In the genomic region with DNA sequence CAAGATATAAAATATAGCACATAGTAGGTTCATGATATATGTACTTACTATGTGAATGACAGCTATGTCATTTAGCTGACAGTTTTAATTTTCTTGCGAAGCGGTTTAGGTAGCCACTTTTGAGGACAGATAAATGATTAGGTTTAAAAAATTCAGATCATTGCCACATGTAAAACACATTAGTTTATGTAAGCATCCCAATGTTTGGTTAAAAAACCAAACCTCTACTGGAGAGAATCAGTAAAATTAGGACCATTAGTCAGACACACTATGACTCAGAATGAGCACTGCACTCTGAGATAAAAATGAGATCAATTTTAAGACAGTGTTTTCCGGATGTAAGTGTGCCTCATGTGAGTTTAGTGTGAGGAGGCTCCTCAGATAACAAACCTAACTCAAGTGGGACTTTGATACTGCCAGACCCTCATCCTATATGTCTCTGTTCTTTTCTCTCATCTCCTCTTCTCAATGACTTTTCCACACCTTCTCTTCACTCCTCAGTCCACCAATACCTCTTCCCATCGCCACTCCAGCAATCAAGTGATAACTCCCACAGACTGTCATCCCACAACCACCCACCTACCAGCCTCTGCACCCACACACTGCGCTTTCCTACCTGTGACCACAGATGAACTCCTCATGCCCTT, we compare ENCODE assay signal across 12 cellular contexts. TPM values are rescaled to one million over a fixed set of nuclear protein-coding genes. Genes with fewer than 3 reads are reported as not detected.
A peak's percentile ranks its signal among the peaks of the same experiment; 100 is the strongest.
DNase-seq lines count a peak whose midpoint lies in the region; ATAC-seq, FAIRE-seq and TF ChIP-seq lines count a peak whose summit lies in the region.
"Had no signal": no experiment of that assay in that cellular context is flagged by ENCODE, and none has a peak within 500 bp of the region (broad histone marks: within the 10 kb centered on the region; RNA-seq: fewer than 3 reads in every experiment).

No MANE protein-coding gene starts in this region.

- TF ChIP-seq CTCF in AG04450 (IDR thresholded peaks at IDR 0.05; ENCODE audit: low read depth, low read length) (no peak), fibroblast of pulmonary artery (IDR thresholded peaks at IDR 0.05; ENCODE audit: low read length, missing control alignments) (no peak)

- no peaks in the 10 kb centered on the region for H3K9me2 ChIP-seq in Karpas-422 (replicated peaks; ENCODE audit: insufficient read depth, low read length)

- CTCF ChIA-PET in AG04450 (lab: Charles Lee): interaction anchor here (0.6 to 1.6 kb wide), 4 partner anchors 37 to 247 kb away, joined by 3 to 6 read pairs (median 4); no protein-coding TSS in a partner anchor
- CTCF ChIA-PET in CD4-positive, alpha-beta memory T cell (lab: Charles Lee; ENCODE audit: partially characterized antibody): no interaction called here

- intact Hi-C loops in CD4-positive, alpha-beta memory T cell (cut with micrococcal nuclease): no loop called here

- H3K4me3 Mint-ChIP-seq in T-helper 2 cell treated with Interferon-gamma antibody and Interleukin-4, amounts not matched to agents 5 μg/mL and 100 μg/mL, for 36 hours: no peak overlapping the region
- H3K4me3 Mint-ChIP-seq in CD4-positive, alpha-beta memory T cell: no peak overlapping the region
- H3K4me3 Mint-ChIP-seq: memory B cell had no signal

- peaks cover 8% of the 10 kb centered on the region for H3K4me1 Mint-ChIP-seq in T-helper 2 cell treated with Interferon-gamma antibody and Interleukin-4, amounts not matched to agents 5 μg/mL and 100 μg/mL, for 36 hours (ENCODE audit: low read depth)
- no peaks in the 10 kb centered on the region for H3K4me1 Mint-ChIP-seq in CD4-positive, alpha-beta memory T cell
- H3K4me1 Mint-ChIP-seq: memory B cell had no signal

- no peak overlapping the region for H3K27ac Mint-ChIP-seq in T-helper 2 cell treated with Interferon-gamma antibody and Interleukin-4, amounts not matched to agents 5 μg/mL and 100 μg/mL, for 36 hours
- H3K27ac Mint-ChIP-seq in CD4-positive, alpha-beta memory T cell: no peak overlapping the region
- H3K27ac Mint-ChIP-seq: memory B cell had no signal

- H3K9me3 Mint-ChIP-seq in T-helper 2 cell treated with Interferon-gamma antibody and Interleukin-4, amounts not matched to agents 5 μg/mL and 100 μg/mL, for 36 hours: no peaks in the 10 kb centered on the region
- peaks cover 0 to 4% (median 0%) of the 10 kb centered on the region in 8 donors for H3K9me3 Mint-ChIP-seq in CD4-positive, alpha-beta memory T cell
- H3K9me3 Mint-ChIP-seq: memory B cell had no signal

- DNase-seq in AG04450 (ENCODE audit: low read depth, low spot score): peak; percentile 33
- peak; percentile 19 for DNase-seq in T-helper 2 cell treated with Interferon-gamma antibody and Interleukin-4, amounts not matched to agents 5 μg/mL and 100 μg/mL, for 36 hours (ENCODE audit: low spot score)
- peak; percentile 34 for DNase-seq in fibroblast of pulmonary artery (ENCODE audit: low read depth)
- DNase-seq in CD4-positive, alpha-beta memory T cell: no peak
- no peak for DNase-seq in small intestine
- no peak for DNase-seq in G401 (ENCODE audit: low spot score)
- DNase-seq in Karpas-422: no peak
- DNase-seq: activated CD4-positive, alpha-beta T cell treated with anti-CD3 and anti-CD28 coated beads for 4 hours; NCI-H2081 had no signal

- H3K4me3 ChIP-seq in AG04450 (ENCODE audit: low read depth, low read length): no peak overlapping the region
- no peak overlapping the region for H3K4me3 ChIP-seq in fibroblast of pulmonary artery (replicated peaks; ENCODE audit: low read depth, low read length)
- H3K4me3 ChIP-seq in CD4-positive, alpha-beta memory T cell (ENCODE audit: low read length in 2 of 2): no peak overlapping the region
- no peak overlapping the region for H3K4me3 ChIP-seq in small intestine (ENCODE audit: low read depth in 1 of 2, low read length in 2 of 2)
- H3K4me3 ChIP-seq in Karpas-422 (ENCODE audit: low read length): no peak overlapping the region
- H3K4me3 ChIP-seq: right atrium auricular region had no signal

- H3K27me3 ChIP-seq in AG04450 (ENCODE audit: control insufficient read depth, insufficient read depth, low read length) (peaks cover 20% of the 10 kb centered on the region), small intestine (ENCODE audit: control insufficient read depth in 2 of 2, insufficient read depth in 2 of 2, low read length in 2 of 2) (peaks cover 0 to 4% of the 10 kb centered on the region in 2 donors), Karpas-422 (ENCODE audit: low read length) (no peaks in the 10 kb centered on the region)
- H3K27me3 ChIP-seq in CD4-positive, alpha-beta memory T cell (ENCODE audit: insufficient read depth, low read length): no peaks in the 10 kb centered on the region
- H3K27me3 ChIP-seq: right atrium auricular region had no signal

- POLR2A ChIA-PET in AG04450 (lab: Yijun Ruan, JAX): no interaction called here
- POLR2A ChIA-PET in CD4-positive, alpha-beta memory T cell (lab: Charles Lee; ENCODE audit: partially characterized antibody): no interaction called here

- H3K36me3 ChIP-seq in CD4-positive, alpha-beta memory T cell (ENCODE audit: insufficient read depth, low read length): no peaks in the 10 kb centered on the region
- H3K36me3 ChIP-seq in small intestine (ENCODE audit: control insufficient read depth in 2 of 2, insufficient read depth in 2 of 2, low read length in 2 of 2) (no peaks in the 10 kb centered on the region), Karpas-422 (ENCODE audit: insufficient read depth, low read length) (no peaks in the 10 kb centered on the region)
- H3K36me3 ChIP-seq: right atrium auricular region had no signal

- no peaks in the 10 kb centered on the region for H4K20me1 ChIP-seq in Karpas-422 (ENCODE audit: insufficient read depth, low read depth, low read length)

- H3K9me3 ChIP-seq in AG04450 (ENCODE audit: control insufficient read depth, insufficient read depth, low read length): no peaks in the 10 kb centered on the region; the same call in 1 of the 2 replicates
- peaks cover 0 to 3% of the 10 kb centered on the region in 2 donors for H3K9me3 ChIP-seq in CD4-positive, alpha-beta memory T cell (ENCODE audit: control insufficient read depth in 1 of 2, low read length in 2 of 2)
- no peaks in the 10 kb centered on the region for H3K9me3 ChIP-seq in small intestine (ENCODE audit: control insufficient read depth, low read depth)
- no peaks in the 10 kb centered on the region for H3K9me3 ChIP-seq in Karpas-422 (ENCODE audit: low read length)
- H3K9me3 ChIP-seq: right atrium auricular region had no signal

- H3K79me2 ChIP-seq in Karpas-422 (ENCODE audit: low read length): no peaks in the 10 kb centered on the region

- FAIRE-seq in small intestine (lab: Jason Lieb, UNC): no peak

- peak; percentile 44 for ATAC-seq in GM18517 (IDR thresholded peaks at IDR 0.05; ENCODE audit: unreplicated experiment)

- in situ Hi-C loops in G401 (cut with HindIII; ENCODE audit: low sequenced_read_pairs): no loop called here

- H3K4me2 ChIP-seq in Karpas-422 (ENCODE audit: low read depth, low read length, poor library complexity, severe bottlenecking): no peak overlapping the region

- H3K36me3 Mint-ChIP-seq in T-helper 2 cell treated with Interferon-gamma antibody and Interleukin-4, amounts not matched to agents 5 μg/mL and 100 μg/mL, for 36 hours (ENCODE audit: low read depth): no peaks in the 10 kb centered on the region
- H3K36me3 Mint-ChIP-seq in CD4-positive, alpha-beta memory T cell: no peaks in the 10 kb centered on the region
- H3K36me3 Mint-ChIP-seq: memory B cell had no signal

- no peak overlapping the region for H2AFZ ChIP-seq in Karpas-422 (ENCODE audit: low read length)

- WGBS in small intestine, 3 donors: 62 to 70% (median 69%) methylated on average over 5 of the region's 5 CpGs

- no peak overlapping the region for H3K9ac ChIP-seq in Karpas-422 (ENCODE audit: low read length)

- no peaks in the 10 kb centered on the region for H3K4me1 ChIP-seq in CD4-positive, alpha-beta memory T cell (ENCODE audit: insufficient read depth, low read length)
- no peaks in the 10 kb centered on the region for H3K4me1 ChIP-seq in small intestine (ENCODE audit: control insufficient read depth in 2 of 2, insufficient read depth in 1 of 2, low read depth in 1 of 2, low read length in 1 of 2)
- H3K4me1 ChIP-seq in Karpas-422 (ENCODE audit: low read length): peaks cover 4% of the 10 kb centered on the region
- H3K4me1 ChIP-seq: right atrium auricular region had no signal

- H3K27ac ChIP-seq in AG04450 (ENCODE audit: low read depth, low read length): no peak overlapping the region
- no peak overlapping the region for H3K27ac ChIP-seq in CD4-positive, alpha-beta memory T cell (ENCODE audit: low read depth, low read length)
- no peak overlapping the region for H3K27ac ChIP-seq in small intestine (ENCODE audit: low read depth in 1 of 2, low read length in 1 of 2)
- no peak overlapping the region for H3K27ac ChIP-seq in Karpas-422 (ENCODE audit: low read length)
- H3K27ac ChIP-seq: right atrium auricular region had no signal

- peaks cover 22% of the 10 kb centered on the region for H3K27me3 Mint-ChIP-seq in T-helper 2 cell treated with Interferon-gamma antibody and Interleukin-4, amounts not matched to agents 5 μg/mL and 100 μg/mL, for 36 hours (ENCODE audit: low read depth)
- H3K27me3 Mint-ChIP-seq in CD4-positive, alpha-beta memory T cell: peaks cover 12 to 27% of the 10 kb centered on the region in 2 donors

RNA-seq across cellular contexts. Expression of a gene that starts 6.8 kb away (rescaled TPM):
- not detected in 2 replicates for polyA plus RNA-seq in AG04450 (2011; rRNA removed)
- not detected in 2 replicates for polyA minus RNA-seq in AG04450 (2011; rRNA and poly(A)+ RNA removed)
- total RNA-seq in CD4-positive, alpha-beta memory T cell: not detected
- not detected for polyA plus RNA-seq in CD4-positive, alpha-beta memory T cell
- polyA plus RNA-seq in small intestine: not detected
- total RNA-seq in G401 (2014; rRNA removed; shearing (Covaris generic)): not detected in 2 replicates
- 0.04 TPM in 1 of 2 replicates, not detected in the other for total RNA-seq in Karpas-422 (2014; rRNA removed; shearing (Covaris generic); ENCODE audit: low replicate concordance)
- total RNA-seq: right atrium auricular region had no signal

RNA-seq across cellular contexts. Expression of a gene that starts 47.4 kb away (rescaled TPM):
- polyA plus RNA-seq in AG04450 (2011; rRNA removed): not detected in 2 replicates
- polyA minus RNA-seq in AG04450 (2011; rRNA and poly(A)+ RNA removed): 0.56 TPM in 1 of 2 replicates, not detected in the other
- 1 to 10 TPM; 2.4 to 2.8 TPM for total RNA-seq in CD4-positive, alpha-beta memory T cell
- not detected for polyA plus RNA-seq in CD4-positive, alpha-beta memory T cell
- polyA plus RNA-seq in small intestine: 10 to 100 TPM; 10.3 to 46.6 (median 14.5) TPM
- total RNA-seq in G401 (2014; rRNA removed; shearing (Covaris generic)): not detected in 2 replicates
- total RNA-seq in Karpas-422 (2014; rRNA removed; shearing (Covaris generic); ENCODE audit: low replicate concordance): not detected in 2 replicates

Comparison
In these comparisons a context has a peak if more than half of its experiments do, and no peak if none do; other contexts are left out.
1. DNase-seq: peak in AG04450 (single experiment), T-helper 2 cell treated with Interferon-gamma antibody and Interleukin-4, amounts not matched to agents 5 μg/mL and 100 μg/mL, for 36 hours (single experiment) and fibroblast of pulmonary artery (single experiment); none in CD4-positive, alpha-beta memory T cell (0 of 5), small intestine (single experiment), G401 (single experiment) and Karpas-422 (single experiment).